ENCODE assay signal across 1 cellular context in the genomic region with DNA sequence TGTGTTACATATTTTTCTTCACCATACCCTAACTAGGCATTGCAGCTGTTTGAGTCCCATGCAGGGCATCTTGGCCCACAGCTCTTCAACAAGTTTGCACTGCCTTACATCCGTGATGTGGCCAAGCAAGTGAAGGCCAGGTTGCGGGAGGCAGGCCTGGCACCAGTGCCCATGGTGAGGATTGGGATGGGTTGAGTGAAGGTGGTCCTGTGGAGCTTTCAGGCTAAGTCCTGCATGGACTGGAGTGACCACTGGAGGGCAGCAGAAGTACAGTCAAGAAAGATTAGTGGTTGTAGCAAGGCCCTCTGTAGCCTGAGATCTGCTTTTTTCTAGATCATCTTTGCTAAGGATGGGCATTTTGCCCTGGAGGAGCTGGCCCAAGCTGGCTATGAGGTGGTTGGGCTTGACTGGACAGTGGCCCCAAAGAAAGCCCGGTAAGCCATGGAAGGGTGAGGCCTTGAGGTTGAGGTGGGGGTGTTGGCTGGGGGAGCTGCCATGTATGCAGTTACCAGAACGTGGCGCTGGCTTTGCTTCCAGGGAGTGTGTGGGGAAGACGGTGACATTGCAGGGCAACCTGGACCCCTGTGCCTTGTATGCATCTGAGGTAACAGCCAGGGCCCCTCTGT.
TF ChIP-seq lines count a peak whose summit lies in the region.

No MANE protein-coding gene starts in this region.

TF ChIP-seq in K562, 482 proteins besides CTCF, POLR2A, EP300 and RAD21 (continued from another document and continues in another):
- TF ChIP-seq, protein P1, sequence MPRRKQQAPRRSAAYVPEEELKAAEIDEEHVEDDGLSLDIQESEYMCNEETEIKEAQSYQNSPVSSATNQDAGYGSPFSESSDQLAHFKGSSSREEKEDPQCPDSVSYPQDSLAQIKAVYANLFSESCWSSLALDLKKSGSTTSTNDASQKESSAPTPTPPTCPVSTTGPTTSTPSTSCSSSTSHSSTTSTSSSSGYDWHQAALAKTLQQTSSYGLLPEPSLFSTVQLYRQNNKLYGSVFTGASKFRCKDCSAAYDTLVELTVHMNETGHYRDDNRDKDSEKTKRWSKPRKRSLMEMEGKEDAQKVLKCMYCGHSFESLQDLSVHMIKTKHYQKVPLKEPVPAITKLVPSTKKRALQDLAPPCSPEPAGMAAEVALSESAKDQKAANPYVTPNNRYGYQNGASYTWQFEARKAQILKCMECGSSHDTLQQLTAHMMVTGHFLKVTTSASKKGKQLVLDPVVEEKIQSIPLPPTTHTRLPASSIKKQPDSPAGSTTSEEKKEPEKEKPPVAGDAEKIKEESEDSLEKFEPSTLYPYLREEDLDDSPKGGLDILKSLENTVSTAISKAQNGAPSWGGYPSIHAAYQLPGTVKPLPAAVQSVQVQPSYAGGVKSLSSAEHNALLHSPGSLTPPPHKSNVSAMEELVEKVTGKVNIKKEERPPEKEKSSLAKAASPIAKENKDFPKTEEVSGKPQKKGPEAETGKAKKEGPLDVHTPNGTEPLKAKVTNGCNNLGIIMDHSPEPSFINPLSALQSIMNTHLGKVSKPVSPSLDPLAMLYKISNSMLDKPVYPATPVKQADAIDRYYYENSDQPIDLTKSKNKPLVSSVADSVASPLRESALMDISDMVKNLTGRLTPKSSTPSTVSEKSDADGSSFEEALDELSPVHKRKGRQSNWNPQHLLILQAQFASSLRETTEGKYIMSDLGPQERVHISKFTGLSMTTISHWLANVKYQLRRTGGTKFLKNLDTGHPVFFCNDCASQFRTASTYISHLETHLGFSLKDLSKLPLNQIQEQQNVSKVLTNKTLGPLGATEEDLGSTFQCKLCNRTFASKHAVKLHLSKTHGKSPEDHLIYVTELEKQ (CRISPR knock-in tag; IDR thresholded peaks at IDR 0.05): no peak
- no peak for TF ChIP-seq PTRF (tag; IDR thresholded peaks at IDR 0.05)
- TF ChIP-seq ESRRB (CRISPR knock-in tag; IDR thresholded peaks at IDR 0.05; ENCODE audit: borderline replicate concordance): no peak
- TF ChIP-seq RCOR1 (IDR thresholded peaks at IDR 0.05; ENCODE audit: borderline replicate concordance in 1 of 2, low read depth in 2 of 2, low read length in 2 of 2): 0 out of 4 replicates have a peak, but pooled peaks of 1 of the 2 experiments have one; percentile 41
- TF ChIP-seq, protein P2, sequence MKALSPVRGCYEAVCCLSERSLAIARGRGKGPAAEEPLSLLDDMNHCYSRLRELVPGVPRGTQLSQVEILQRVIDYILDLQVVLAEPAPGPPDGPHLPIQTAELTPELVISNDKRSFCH (CRISPR knock-in tag; IDR thresholded peaks at IDR 0.05): no peak
- TF ChIP-seq, protein P2 (tag; IDR thresholded peaks at IDR 0.05): peak; percentile 80; the same call in 1 of the 2 replicates
- 0 out of 2 replicates have a peak, but pooled peaks have one; percentile 78 for TF ChIP-seq LCOR (CRISPR knock-in tag; IDR thresholded peaks at IDR 0.05)
- 0 out of 2 replicates have a peak, but pooled peaks have one; percentile 33 for TF ChIP-seq ZKSCAN1 (IDR thresholded peaks at IDR 0.05; ENCODE audit: low read depth, low read length)
- TF ChIP-seq IRF2 (CRISPR knock-in tag; IDR thresholded peaks at IDR 0.05): no peak
- TF ChIP-seq, protein P3, sequence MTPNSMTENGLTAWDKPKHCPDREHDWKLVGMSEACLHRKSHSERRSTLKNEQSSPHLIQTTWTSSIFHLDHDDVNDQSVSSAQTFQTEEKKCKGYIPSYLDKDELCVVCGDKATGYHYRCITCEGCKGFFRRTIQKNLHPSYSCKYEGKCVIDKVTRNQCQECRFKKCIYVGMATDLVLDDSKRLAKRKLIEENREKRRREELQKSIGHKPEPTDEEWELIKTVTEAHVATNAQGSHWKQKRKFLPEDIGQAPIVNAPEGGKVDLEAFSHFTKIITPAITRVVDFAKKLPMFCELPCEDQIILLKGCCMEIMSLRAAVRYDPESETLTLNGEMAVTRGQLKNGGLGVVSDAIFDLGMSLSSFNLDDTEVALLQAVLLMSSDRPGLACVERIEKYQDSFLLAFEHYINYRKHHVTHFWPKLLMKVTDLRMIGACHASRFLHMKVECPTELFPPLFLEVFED (CRISPR knock-in tag; conservative IDR thresholded peaks at IDR 0.05): 0 out of 2 replicates have a peak, but pooled peaks have one; percentile 28
- TF ChIP-seq, protein P4, sequence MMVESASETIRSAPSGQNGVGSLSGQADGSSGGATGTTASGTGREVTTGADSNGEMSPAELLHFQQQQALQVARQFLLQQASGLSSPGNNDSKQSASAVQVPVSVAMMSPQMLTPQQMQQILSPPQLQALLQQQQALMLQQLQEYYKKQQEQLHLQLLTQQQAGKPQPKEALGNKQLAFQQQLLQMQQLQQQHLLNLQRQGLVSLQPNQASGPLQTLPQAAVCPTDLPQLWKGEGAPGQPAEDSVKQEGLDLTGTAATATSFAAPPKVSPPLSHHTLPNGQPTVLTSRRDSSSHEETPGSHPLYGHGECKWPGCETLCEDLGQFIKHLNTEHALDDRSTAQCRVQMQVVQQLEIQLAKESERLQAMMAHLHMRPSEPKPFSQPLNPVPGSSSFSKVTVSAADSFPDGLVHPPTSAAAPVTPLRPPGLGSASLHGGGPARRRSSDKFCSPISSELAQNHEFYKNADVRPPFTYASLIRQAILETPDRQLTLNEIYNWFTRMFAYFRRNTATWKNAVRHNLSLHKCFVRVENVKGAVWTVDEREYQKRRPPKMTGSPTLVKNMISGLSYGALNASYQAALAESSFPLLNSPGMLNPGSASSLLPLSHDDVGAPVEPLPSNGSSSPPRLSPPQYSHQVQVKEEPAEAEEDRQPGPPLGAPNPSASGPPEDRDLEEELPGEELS (CRISPR knock-in tag; IDR thresholded peaks at IDR 0.05; ENCODE audit: borderline replicate concordance): no peak
- TF ChIP-seq TEAD4 (IDR thresholded peaks at IDR 0.05; ENCODE audit: low read length): no peak
- TF ChIP-seq TEAD4 (CRISPR knock-in tag; IDR thresholded peaks at IDR 0.05; ENCODE audit: borderline replicate concordance): no peak
- peak; percentile 51 for TF ChIP-seq KDM5B (IDR thresholded peaks at IDR 0.05; ENCODE audit: insufficient replicate concordance, low read depth, low read length)
- no peak for TF ChIP-seq PHF20 (IDR thresholded peaks at IDR 0.05; ENCODE audit: partially characterized antibody)
- no peak for TF ChIP-seq ZNF174 (CRISPR knock-in tag; IDR thresholded peaks at IDR 0.05)
- peak in 1 of 2 experiments; percentile 60; a peak in 1 of 3 replicates for TF ChIP-seq CBX3 (IDR thresholded peaks at IDR 0.05; ENCODE audit: borderline replicate concordance in 1 of 2, low read length in 2 of 2)
- TF ChIP-seq ETS2 (tag; IDR thresholded peaks at IDR 0.05; ENCODE audit: borderline replicate concordance, poor library complexity, severe bottlenecking): no peak
- TF ChIP-seq ZNF232 (CRISPR knock-in tag; IDR thresholded peaks at IDR 0.05): no peak
- TF ChIP-seq, protein P5, sequence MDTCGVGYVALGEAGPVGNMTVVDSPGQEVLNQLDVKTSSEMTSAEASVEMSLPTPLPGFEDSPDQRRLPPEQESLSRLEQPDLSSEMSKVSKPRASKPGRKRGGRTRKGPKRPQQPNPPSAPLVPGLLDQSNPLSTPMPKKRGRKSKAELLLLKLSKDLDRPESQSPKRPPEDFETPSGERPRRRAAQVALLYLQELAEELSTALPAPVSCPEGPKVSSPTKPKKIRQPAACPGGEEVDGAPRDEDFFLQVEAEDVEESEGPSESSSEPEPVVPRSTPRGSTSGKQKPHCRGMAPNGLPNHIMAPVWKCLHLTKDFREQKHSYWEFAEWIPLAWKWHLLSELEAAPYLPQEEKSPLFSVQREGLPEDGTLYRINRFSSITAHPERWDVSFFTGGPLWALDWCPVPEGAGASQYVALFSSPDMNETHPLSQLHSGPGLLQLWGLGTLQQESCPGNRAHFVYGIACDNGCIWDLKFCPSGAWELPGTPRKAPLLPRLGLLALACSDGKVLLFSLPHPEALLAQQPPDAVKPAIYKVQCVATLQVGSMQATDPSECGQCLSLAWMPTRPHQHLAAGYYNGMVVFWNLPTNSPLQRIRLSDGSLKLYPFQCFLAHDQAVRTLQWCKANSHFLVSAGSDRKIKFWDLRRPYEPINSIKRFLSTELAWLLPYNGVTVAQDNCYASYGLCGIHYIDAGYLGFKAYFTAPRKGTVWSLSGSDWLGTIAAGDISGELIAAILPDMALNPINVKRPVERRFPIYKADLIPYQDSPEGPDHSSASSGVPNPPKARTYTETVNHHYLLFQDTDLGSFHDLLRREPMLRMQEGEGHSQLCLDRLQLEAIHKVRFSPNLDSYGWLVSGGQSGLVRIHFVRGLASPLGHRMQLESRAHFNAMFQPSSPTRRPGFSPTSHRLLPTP (IDR thresholded peaks at IDR 0.05; ENCODE audit: borderline replicate concordance, extremely low read depth, insufficient read length): no peak
- no peak for TF ChIP-seq TFE3 (CRISPR knock-in tag; IDR thresholded peaks at IDR 0.05)
- no peak for TF ChIP-seq MCM7 (IDR thresholded peaks at IDR 0.05)
- TF ChIP-seq ZNF695 (CRISPR knock-in tag; IDR thresholded peaks at IDR 0.05): no peak
- 0 out of 2 replicates have a peak, but pooled peaks have one; percentile 52 for TF ChIP-seq DIDO1 (tag; IDR thresholded peaks at IDR 0.05; ENCODE audit: low read depth)
- TF ChIP-seq ZKSCAN8 (CRISPR knock-in tag; IDR thresholded peaks at IDR 0.05): no peak
- TF ChIP-seq NR4A1 (CRISPR knock-in tag; IDR thresholded peaks at IDR 0.05): no peak
- no peak for TF ChIP-seq NR4A1 (tag; IDR thresholded peaks at IDR 0.05)
- TF ChIP-seq, protein P6, sequence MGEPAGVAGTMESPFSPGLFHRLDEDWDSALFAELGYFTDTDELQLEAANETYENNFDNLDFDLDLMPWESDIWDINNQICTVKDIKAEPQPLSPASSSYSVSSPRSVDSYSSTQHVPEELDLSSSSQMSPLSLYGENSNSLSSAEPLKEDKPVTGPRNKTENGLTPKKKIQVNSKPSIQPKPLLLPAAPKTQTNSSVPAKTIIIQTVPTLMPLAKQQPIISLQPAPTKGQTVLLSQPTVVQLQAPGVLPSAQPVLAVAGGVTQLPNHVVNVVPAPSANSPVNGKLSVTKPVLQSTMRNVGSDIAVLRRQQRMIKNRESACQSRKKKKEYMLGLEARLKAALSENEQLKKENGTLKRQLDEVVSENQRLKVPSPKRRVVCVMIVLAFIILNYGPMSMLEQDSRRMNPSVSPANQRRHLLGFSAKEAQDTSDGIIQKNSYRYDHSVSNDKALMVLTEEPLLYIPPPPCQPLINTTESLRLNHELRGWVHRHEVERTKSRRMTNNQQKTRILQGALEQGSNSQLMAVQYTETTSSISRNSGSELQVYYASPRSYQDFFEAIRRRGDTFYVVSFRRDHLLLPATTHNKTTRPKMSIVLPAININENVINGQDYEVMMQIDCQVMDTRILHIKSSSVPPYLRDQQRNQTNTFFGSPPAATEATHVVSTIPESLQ (CRISPR knock-in tag; IDR thresholded peaks at IDR 0.05): peak; percentile 18; the same call in 1 of the 2 replicates
- TF ChIP-seq, protein P7, sequence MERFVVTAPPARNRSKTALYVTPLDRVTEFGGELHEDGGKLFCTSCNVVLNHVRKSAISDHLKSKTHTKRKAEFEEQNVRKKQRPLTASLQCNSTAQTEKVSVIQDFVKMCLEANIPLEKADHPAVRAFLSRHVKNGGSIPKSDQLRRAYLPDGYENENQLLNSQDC (CRISPR knock-in tag; IDR thresholded peaks at IDR 0.05): no peak
- no peak for TF ChIP-seq NR2F6 (CRISPR knock-in tag; IDR thresholded peaks at IDR 0.05)
- peak; percentile 48; the same call in 1 of the 2 replicates for TF ChIP-seq ATF7 (IDR thresholded peaks at IDR 0.05)
- no peak for TF ChIP-seq ZNF436 (CRISPR knock-in tag; IDR thresholded peaks at IDR 0.05)
- TF ChIP-seq XRCC3 (IDR thresholded peaks at IDR 0.05): no peak
- no peak for TF ChIP-seq SNIP1 (IDR thresholded peaks at IDR 0.05; ENCODE audit: low read depth)
- no peak for TF ChIP-seq CBFA2T3 (IDR thresholded peaks at IDR 0.05)
- TF ChIP-seq, protein P8, sequence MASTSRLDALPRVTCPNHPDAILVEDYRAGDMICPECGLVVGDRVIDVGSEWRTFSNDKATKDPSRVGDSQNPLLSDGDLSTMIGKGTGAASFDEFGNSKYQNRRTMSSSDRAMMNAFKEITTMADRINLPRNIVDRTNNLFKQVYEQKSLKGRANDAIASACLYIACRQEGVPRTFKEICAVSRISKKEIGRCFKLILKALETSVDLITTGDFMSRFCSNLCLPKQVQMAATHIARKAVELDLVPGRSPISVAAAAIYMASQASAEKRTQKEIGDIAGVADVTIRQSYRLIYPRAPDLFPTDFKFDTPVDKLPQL (IDR thresholded peaks at IDR 0.05; ENCODE audit: extremely low read depth, insufficient read length): no peak
- no peak for TF ChIP-seq SMARCC2 (IDR thresholded peaks at IDR 0.05; ENCODE audit: low read depth)
- no peak for TF ChIP-seq NFRKB (IDR thresholded peaks at IDR 0.05; ENCODE audit: low read depth)
- TF ChIP-seq PHTF2 (CRISPR knock-in tag; IDR thresholded peaks at IDR 0.05): peak; percentile 4; the same call in 1 of the 2 replicates
- TF ChIP-seq KLF10 (CRISPR knock-in tag; IDR thresholded peaks at IDR 0.05): no peak
- no peak for TF ChIP-seq ZNF140 (CRISPR knock-in tag; IDR thresholded peaks at IDR 0.05)
- TF ChIP-seq PRMT5 (CRISPR knock-in tag; IDR thresholded peaks at IDR 0.05): no peak
- no peak for TF ChIP-seq TAF9B (IDR thresholded peaks at IDR 0.05; ENCODE audit: partially characterized antibody)
- TF ChIP-seq FOXJ2 (tag; IDR thresholded peaks at IDR 0.05): no peak
- TF ChIP-seq NFE2 (IDR thresholded peaks at IDR 0.05; ENCODE audit: low read depth): 0 out of 2 replicates have a peak, but pooled peaks have one; percentile 24
- TF ChIP-seq RBBP5 (IDR thresholded peaks at IDR 0.05; ENCODE audit: borderline replicate concordance, insufficient read depth, low read length, poor library complexity, severe bottlenecking): no peak
- TF ChIP-seq SIN3B (IDR thresholded peaks at IDR 0.05; ENCODE audit: low read depth): peak; percentile 45; the same call in 1 of the 2 replicates
- no peak for TF ChIP-seq SNAPC5 (CRISPR knock-in tag; IDR thresholded peaks at IDR 0.05)
- TF ChIP-seq COPS2 (conservative IDR thresholded peaks at IDR 0.05): no peak
